20 cellular contexts compared by ENCODE assay signal in genomic region chr18:79428287-79428686, GRCh38. TPM values are rescaled to one million over a fixed set of nuclear protein-coding genes. Genes with fewer than 3 reads are reported as not detected.
A peak's percentile ranks its signal among the peaks of the same experiment; 100 is the strongest.
DNase-seq lines count a peak whose midpoint lies in the region; ATAC-seq and TF ChIP-seq lines count a peak whose summit lies in the region.
"Had no signal": no experiment of that assay in that cellular context is flagged by ENCODE, and none has a peak within 500 bp of the region (broad histone marks: within the 10 kb centered on the region; RNA-seq: fewer than 3 reads in every experiment).

No MANE protein-coding gene starts in this region.

- CTCF ChIA-PET in activated B cell treated with CpG ODN at 0.5 μM for 24 hours (lab: Charles Lee): no interaction called here

- peaks cover 34% of the 10 kb centered on the region for H3K4me1 Mint-ChIP-seq in activated naive CD8-positive, alpha-beta T cell (ENCODE audit: low read depth)
- peaks cover 17% of the 10 kb centered on the region for H3K4me1 Mint-ChIP-seq in activated naive CD8-positive, alpha-beta T cell treated with anti-CD3 and anti-CD28 coated beads, Interleukin-2, amount 50 U/mL, for 24 hours
- peaks cover 29% of the 10 kb centered on the region for H3K4me1 Mint-ChIP-seq in activated B cell treated with CpG ODN at 0.5 μM for 24 hours

- no peaks in the 10 kb centered on the region for H3K9me3 Mint-ChIP-seq in activated naive CD8-positive, alpha-beta T cell (ENCODE audit: low read depth)
- H3K9me3 Mint-ChIP-seq in activated naive CD8-positive, alpha-beta T cell treated with anti-CD3 and anti-CD28 coated beads, Interleukin-2, amount 50 U/mL, for 24 hours: no peaks in the 10 kb centered on the region
- no peaks in the 10 kb centered on the region for H3K9me3 Mint-ChIP-seq in activated B cell treated with CpG ODN at 0.5 μM for 24 hours

- no peak overlapping the region for H3K4me3 Mint-ChIP-seq in activated naive CD8-positive, alpha-beta T cell
- H3K4me3 Mint-ChIP-seq in activated naive CD8-positive, alpha-beta T cell treated with anti-CD3 and anti-CD28 coated beads, Interleukin-2, amount 50 U/mL, for 24 hours: no peak overlapping the region
- no peak overlapping the region for H3K4me3 Mint-ChIP-seq in activated B cell treated with CpG ODN at 0.5 μM for 24 hours
- H3K4me3 Mint-ChIP-seq: GM23338 had no signal

- WGBS in mesodermal cell (ENCODE audit: insufficient coverage in 2 of 2), 2 experiments: 91 to 96% methylated on average over 9 to 10 of the region's 10 CpGs

- H3K9me3 ChIP-seq in mesodermal cell (ENCODE audit: control insufficient read depth, low read length) (no peaks in the 10 kb centered on the region), osteoblast (ENCODE audit: low read depth, low read length) (no peaks in the 10 kb centered on the region), vagina (no peaks in the 10 kb centered on the region)
- H3K9me3 ChIP-seq: BLaER1 treated with 17β-estradiol and CSF1 and Interleukin-3, amounts not matched to agents 10 nM and 100 nM; Caco-2 had no signal

- H3K27ac ChIP-seq in mesodermal cell (ENCODE audit: low read depth, low read length, severe bottlenecking) (peak overlapping the region; percentile 23), osteoblast (ENCODE audit: low read depth, low read length) (no peak overlapping the region), vagina (no peak overlapping the region)
- H3K27ac ChIP-seq: BLaER1 treated with 17β-estradiol and CSF1 and Interleukin-3, amounts not matched to agents 10 nM and 100 nM had no signal

- intact Hi-C loops in activated B cell treated with CpG ODN at 0.5 μM for 24 hours (cut with micrococcal nuclease) (no loop called here), vagina (cut with DNase I) (no loop called here)

- no peak for TF ChIP-seq POLR2A in vagina (IDR thresholded peaks at IDR 0.05)

- no peak overlapping the region for H3K4me2 ChIP-seq in osteoblast (ENCODE audit: insufficient read depth, low read length)
- H3K4me2 ChIP-seq: GM23338 had no signal

- H3K27me3 ChIP-seq in osteoblast (ENCODE audit: insufficient read depth, low read length): no peaks in the 10 kb centered on the region
- no peaks in the 10 kb centered on the region for H3K27me3 ChIP-seq in vagina

- TF ChIP-seq CTCF in activated B cell treated with CpG ODN at 0.5 μM for 24 hours (IDR thresholded peaks at IDR 0.05) (no peak), osteoblast (IDR thresholded peaks at IDR 0.05; ENCODE audit: extremely low read depth, low read depth, low read length) (no peak), vagina (IDR thresholded peaks at IDR 0.05) (no peak)

- no peak overlapping the region for H3K4me3 ChIP-seq in mesodermal cell (ENCODE audit: extremely low read depth, insufficient read depth, low read length, poor library complexity, severe bottlenecking)
- H3K4me3 ChIP-seq in osteoblast (ENCODE audit: insufficient read depth, low read length): no peak overlapping the region
- no peak overlapping the region for H3K4me3 ChIP-seq in vagina
- H3K4me3 ChIP-seq: BLaER1 treated with 17β-estradiol and CSF1 and Interleukin-3, amounts not matched to agents 10 nM and 100 nM; GM23338 had no signal

- peak overlapping the region; percentile 10 for H3K27ac Mint-ChIP-seq in activated naive CD8-positive, alpha-beta T cell
- H3K27ac Mint-ChIP-seq in activated naive CD8-positive, alpha-beta T cell treated with anti-CD3 and anti-CD28 coated beads, Interleukin-2, amount 50 U/mL, for 24 hours: no peak overlapping the region
- peak overlapping the region; percentile 50 for H3K27ac Mint-ChIP-seq in activated B cell treated with CpG ODN at 0.5 μM for 24 hours
- H3K27ac Mint-ChIP-seq: GM23338 had no signal

- no peaks in the 10 kb centered on the region for H3K79me2 ChIP-seq in osteoblast (ENCODE audit: insufficient read depth, low read length)

- H3K36me3 Mint-ChIP-seq in activated naive CD8-positive, alpha-beta T cell: no peaks in the 10 kb centered on the region
- H3K36me3 Mint-ChIP-seq in activated naive CD8-positive, alpha-beta T cell treated with anti-CD3 and anti-CD28 coated beads, Interleukin-2, amount 50 U/mL, for 24 hours (ENCODE audit: low read depth): peaks cover 26% of the 10 kb centered on the region
- H3K36me3 Mint-ChIP-seq in activated B cell treated with CpG ODN at 0.5 μM for 24 hours (ENCODE audit: low read depth): peaks cover 56% of the 10 kb centered on the region

- ATAC-seq in activated naive CD8-positive, alpha-beta T cell treated with anti-CD3 and anti-CD28 coated beads, Interleukin-2, amount 50 U/mL, for 24 hours: no peak
- ATAC-seq in activated B cell treated with CpG ODN at 0.5 μM for 24 hours (ENCODE audit: low read depth) (no peak), GM21381 (IDR thresholded peaks at IDR 0.05; ENCODE audit: unreplicated experiment) (no peak)
- ATAC-seq: GM23338 had no signal

- H4K20me1 ChIP-seq in osteoblast (ENCODE audit: insufficient read depth, low read length): no peaks in the 10 kb centered on the region

- no peak for DNase-seq in activated naive CD8-positive, alpha-beta T cell treated with anti-CD3 and anti-CD28 coated beads, Interleukin-2, amount 50 U/mL, for 24 hours
- DNase-seq in activated B cell treated with CpG ODN at 0.5 μM for 24 hours (no peak), osteoblast (ENCODE audit: insufficient read length, low spot score, missing footprints) (peak; percentile 81), vagina (ENCODE audit: extremely low spot score in 2 of 2) (no peak)
- DNase-seq in activated CD4-positive, alpha-beta T cell treated with anti-CD3 and anti-CD28 coated beads for 48 hours: no peak
- DNase-seq: Caco-2; EL; KBM-7; NCI-H1436; NCI-H2029; NCI-H2171; NCI-H446 treated with DMSO at 0.1 percent for 48 hours; NK-92 treated with Interleukin-12 subunit alpha and Interleukin-12 subunit beta, amount 100 ng/mL, for 24 hours; OCI-M1; RPMI8226 had no signal

- H3K36me3 ChIP-seq in mesodermal cell (ENCODE audit: control insufficient read depth, insufficient read depth, low read length) (peaks cover 44% of the 10 kb centered on the region), osteoblast (ENCODE audit: insufficient read depth, low read length) (no peaks in the 10 kb centered on the region), vagina (no peaks in the 10 kb centered on the region)

- H3K4me1 ChIP-seq in mesodermal cell (ENCODE audit: control insufficient read depth, insufficient read depth, low read length, poor library complexity, severe bottlenecking) (no peaks in the 10 kb centered on the region), osteoblast (ENCODE audit: insufficient read depth, low read length) (no peaks in the 10 kb centered on the region), vagina (peaks cover 5% of the 10 kb centered on the region)
- H3K4me1 ChIP-seq: Caco-2 had no signal

- POLR2A ChIA-PET in activated B cell treated with CpG ODN at 0.5 μM for 24 hours (lab: Charles Lee): interaction anchor here (1.0 kb wide), 1 partner anchor 30 kb away, joined by 3 read pairs; no protein-coding TSS in a partner anchor

- H3K27me3 Mint-ChIP-seq in activated naive CD8-positive, alpha-beta T cell: no peaks in the 10 kb centered on the region
- no peaks in the 10 kb centered on the region for H3K27me3 Mint-ChIP-seq in activated naive CD8-positive, alpha-beta T cell treated with anti-CD3 and anti-CD28 coated beads, Interleukin-2, amount 50 U/mL, for 24 hours
- H3K27me3 Mint-ChIP-seq in activated B cell treated with CpG ODN at 0.5 μM for 24 hours: no peaks in the 10 kb centered on the region

- no peak overlapping the region for H2AFZ ChIP-seq in osteoblast (ENCODE audit: low read length)
- H2AFZ ChIP-seq: GM23338 had no signal

RNA-seq across cellular contexts. Expression of gene NFATC1, which starts 32.6 kb away (rescaled TPM):
- 49.0 and 52.6 TPM in 2 replicates for total RNA-seq in activated B cell treated with CpG ODN at 0.5 μM for 24 hours
- 55.8 TPM for polyA plus RNA-seq in mesodermal cell (2013, experiment 1 of 2)
- 44.4 TPM for polyA plus RNA-seq in mesodermal cell (2013, experiment 2 of 2)
- total RNA-seq in osteoblast: 5.3 and 6.2 TPM in 2 replicates
- 21.9 TPM for total RNA-seq in vagina
